ENCODE assay signal across 38 cellular contexts in genomic region chr11:58188770-58189169, GRCh38. TPM values are rescaled to one million over a fixed set of nuclear protein-coding genes. Genes with fewer than 3 reads are reported as not detected.
"Had no signal": no experiment of that assay in that cellular context is flagged by ENCODE, and none has a peak within 500 bp of the region (broad histone marks: within the 10 kb centered on the region; RNA-seq: fewer than 3 reads in every experiment).

Gene OR9Q2, plus strand, starts transcription at chr11:58189070. Its CDS starts 1,421 bp downstream, at chr11:58190491.

- H3K4me2 ChIP-seq: KMS-11 had no signal

- H3K9ac ChIP-seq: KMS-11 had no signal

- H3K27ac ChIP-seq: KMS-11 had no signal

- H3K36me3 ChIP-seq: MG63 had no signal

- H3K4me3 ChIP-seq: MG63 had no signal

- H3K9me3 ChIP-seq: MG63 had no signal

- H3K27me3 ChIP-seq: MG63 had no signal

- DNase-seq: Karpas-422, Kasumi-1, MG63, MM.1S, MV-4-11, NCI-H1048, NCI-H1092, NCI-H1092 treated with DMSO at 0.1 percent for 48 hours, NCI-H1105, NCI-H1105 treated with DMSO at 0.1 percent for 48 hours, NCI-H1417, NCI-H1417 treated with DMSO at 0.1 percent for 48 hours, NCI-H1436, NCI-H1436 treated with DMSO at 0.1 percent for 48 hours, NCI-H146, NCI-H1694, NCI-H1694 treated with DMSO at 0.1 percent for 48 hours, NCI-H187, NCI-H187 treated with DMSO at 0.1 percent for 48 hours, NCI-H1930, NCI-H2029, NCI-H2029 treated with DMSO at 0.1 percent for 48 hours, NCI-H2081, NCI-H2081 treated with DMSO at 0.1 percent for 48 hours, NCI-H2107, NCI-H2171, NCI-H2171 treated with DMSO at 0.1 percent for 48 hours, NCI-H2227 treated with DMSO at 0.1 percent for 48 hours, NCI-H226, NCI-H345, NCI-H446, NCI-H446 treated with DMSO at 0.1 percent for 48 hours, NCI-H510A had no signal

RNA-seq across cellular contexts. Expression of gene OR9Q2, which starts in this region (rescaled TPM):
- total RNA-seq: LHCN-M2, M059J, MCF 10A, NCI-H460 had no signal
